ENCODE assay signal across 10 cellular contexts in genomic region chr21:45886610-45887026, GRCh38.
A peak's percentile ranks its signal among the peaks of the same experiment; 100 is the strongest.
DNase-seq lines count a peak whose midpoint lies in the region; ATAC-seq and TF ChIP-seq lines count a peak whose summit lies in the region.
"Had no signal": no experiment of that assay in that cellular context is flagged by ENCODE, and none has a peak within 500 bp of the region (broad histone marks: within the 10 kb centered on the region; RNA-seq: fewer than 3 reads in every experiment).

No MANE protein-coding gene starts in this region.

- H3K4me1 ChIP-seq in breast epithelium (no peaks in the 10 kb centered on the region), adipocyte (ENCODE audit: control insufficient read depth, insufficient read depth, low read length) (peaks cover 22% of the 10 kb centered on the region), mesenchymal stem cell (ENCODE audit: control insufficient read depth, insufficient read depth, low read depth, low read length) (peaks cover 12% of the 10 kb centered on the region), tibial artery (peaks cover 0 to 10% (median 7%) of the 10 kb centered on the region in 4 donors)

- peaks cover 16% of the 10 kb centered on the region for H3K27me3 Mint-ChIP-seq in MCF 10A (ENCODE audit: insufficient read depth, unreplicated experiment)

- POLR2A ChIA-PET in MCF 10A (lab: Yijun Ruan, JAX): no interaction called here

- BruUV-seq in MCF 10A (replicated peaks; lab: Mats Ljungman, UMichigan): no TSS peak

- no peak for TF ChIP-seq POLR2A in breast epithelium (IDR thresholded peaks at IDR 0.05)

- no peak for ATAC-seq in HG03108 (IDR thresholded peaks at IDR 0.05; ENCODE audit: unreplicated experiment)

- no peaks in the 10 kb centered on the region for H3K9me3 Mint-ChIP-seq in MCF 10A (ENCODE audit: unreplicated experiment)
- H3K9me3 Mint-ChIP-seq: nephron had no signal

- H3K9me3 ChIP-seq in breast epithelium (no peaks in the 10 kb centered on the region), adipocyte (ENCODE audit: control insufficient read depth, low read length) (no peaks in the 10 kb centered on the region), mesenchymal stem cell (ENCODE audit: control insufficient read depth, low read length) (no peaks in the 10 kb centered on the region), tibial artery (no peaks in the 10 kb centered on the region)

- intact Hi-C loops in breast epithelium (cut with DNase I; ENCODE audit: low total_unique reads) (no loop called here), MCF 10A (cut with micrococcal nuclease) (no loop called here), tibial artery (cut with DNase I; ENCODE audit: low total_unique reads) (no loop called here)

- H2BK5ac ChIP-seq in mesenchymal stem cell (ENCODE audit: low read depth, low read length, poor library complexity, severe bottlenecking): no peak overlapping the region

- H2AK5ac ChIP-seq in mesenchymal stem cell (ENCODE audit: low read length, severe bottlenecking): no peak overlapping the region

- DNase-seq in breast epithelium (ENCODE audit: low spot score in 2 of 2) (no peak), MCF 10A (ENCODE audit: unreplicated experiment) (no peak), adipocyte (ENCODE audit: low read depth) (no peak), mesenchymal stem cell (no peak), tibial artery (no peak), kidney tubule cell (ENCODE audit: low spot score) (no peak), brain microvascular endothelial cell (no peak)
- DNase-seq: trophoblast cell had no signal

- H3K9ac ChIP-seq in adipocyte (ENCODE audit: low read length) (peak overlapping the region; percentile 5), mesenchymal stem cell (ENCODE audit: low read length) (peak overlapping the region; percentile 13)

- H3K27ac ChIP-seq in breast epithelium: peak overlapping the region; percentile 67 to 85
- no peak overlapping the region for H3K27ac ChIP-seq in mesenchymal stem cell (ENCODE audit: low read length, poor library complexity, severe bottlenecking)
- peak overlapping the region; percentile 44 to 57 for H3K27ac ChIP-seq in tibial artery
- no peak overlapping the region for H3K27ac ChIP-seq in brain microvascular endothelial cell

- 94% methylated on average over 10 of the region's 11 CpGs for WGBS in mesenchymal stem cell

- H3K27ac Mint-ChIP-seq in MCF 10A (ENCODE audit: low read depth, unreplicated experiment): no peak overlapping the region

- peak overlapping the region in 1 of 2 experiments; percentile 7 for H3K18ac ChIP-seq in mesenchymal stem cell (ENCODE audit: low read depth in 1 of 2, low read length in 2 of 2)

- H3K23ac ChIP-seq in mesenchymal stem cell (ENCODE audit: low read length in 2 of 2): peak overlapping the region in 1 of 2 experiments; percentile 41

- peaks cover 6% of the 10 kb centered on the region for H3K4me1 Mint-ChIP-seq in MCF 10A (ENCODE audit: insufficient read depth, unreplicated experiment)

- no peak overlapping the region for H3K4me3 Mint-ChIP-seq in MCF 10A (ENCODE audit: unreplicated experiment)
- H3K4me3 Mint-ChIP-seq: nephron had no signal

- H3K4me3 ChIP-seq in breast epithelium: no peak overlapping the region
- H3K4me3 ChIP-seq in adipocyte (ENCODE audit: low read length): no peak overlapping the region
- no peak overlapping the region for H3K4me3 ChIP-seq in mesenchymal stem cell (ENCODE audit: insufficient read depth in 1 of 2, low read depth in 1 of 2, low read length in 2 of 2)
- no peak overlapping the region for H3K4me3 ChIP-seq in tibial artery
- no peak overlapping the region for H3K4me3 ChIP-seq in brain microvascular endothelial cell (ENCODE audit: low read depth, low read length)

- H2AFZ ChIP-seq in mesenchymal stem cell (ENCODE audit: low read depth, low read length): no peak overlapping the region

- H3K4me2 ChIP-seq in mesenchymal stem cell (ENCODE audit: low read length, poor library complexity, severe bottlenecking): no peak overlapping the region

- no peak overlapping the region for H2BK120ac ChIP-seq in mesenchymal stem cell (ENCODE audit: low read depth, low read length)

- in situ Hi-C loops in brain microvascular endothelial cell (cut with HindIII; ENCODE audit: low pct_ligation_motif_present, low sequenced_read_pairs): no loop called here

- TF ChIP-seq CTCF in breast epithelium (IDR thresholded peaks at IDR 0.05) (no peak), MCF 10A (IDR thresholded peaks at IDR 0.05; ENCODE audit: unreplicated experiment) (no peak), tibial artery (IDR thresholded peaks at IDR 0.05) (no peak), brain microvascular endothelial cell (IDR thresholded peaks at IDR 0.05; ENCODE audit: low read depth, low read length, missing control alignments) (no peak)

- H3K36me3 ChIP-seq in breast epithelium (no peaks in the 10 kb centered on the region), adipocyte (ENCODE audit: control insufficient read depth, insufficient read depth, low read length, severe bottlenecking) (no peaks in the 10 kb centered on the region), mesenchymal stem cell (ENCODE audit: control insufficient read depth in 1 of 2, insufficient read depth in 2 of 2, low read depth in 1 of 2, low read length in 2 of 2) (no peaks in the 10 kb centered on the region), tibial artery (no peaks in the 10 kb centered on the region), brain microvascular endothelial cell (replicated peaks) (no peaks in the 10 kb centered on the region)

- CTCF ChIA-PET in MCF 10A (lab: Yijun Ruan, JAX): no interaction called here

- H3K36me3 Mint-ChIP-seq in MCF 10A (ENCODE audit: insufficient read depth, unreplicated experiment): peaks cover 5% of the 10 kb centered on the region

- H4K91ac ChIP-seq in mesenchymal stem cell (ENCODE audit: low read length): peak overlapping the region; percentile 22

- peak overlapping the region in 1 of 2 experiments; percentile 47 for H2BK12ac ChIP-seq in mesenchymal stem cell (ENCODE audit: low read length in 2 of 2)

- H3K14ac ChIP-seq in mesenchymal stem cell (ENCODE audit: low read length in 2 of 2): no peak overlapping the region

- H3K27me3 ChIP-seq in breast epithelium: peaks cover 0 to 6% of the 10 kb centered on the region in 2 donors
- no peaks in the 10 kb centered on the region for H3K27me3 ChIP-seq in adipocyte (replicated peaks; ENCODE audit: control insufficient read depth, insufficient read depth, low read length)
- peaks cover 3 to 18% of the 10 kb centered on the region in 2 experiments for H3K27me3 ChIP-seq in mesenchymal stem cell (ENCODE audit: control insufficient read depth in 1 of 2, insufficient read depth in 1 of 2, low read length in 2 of 2)
- peaks cover 0 to 15% of the 10 kb centered on the region in 2 donors for H3K27me3 ChIP-seq in tibial artery
- no peaks in the 10 kb centered on the region for H3K27me3 ChIP-seq in brain microvascular endothelial cell (replicated peaks)

- H4K8ac ChIP-seq in mesenchymal stem cell (ENCODE audit: low read length): no peak overlapping the region

- H3K4ac ChIP-seq in mesenchymal stem cell (ENCODE audit: low read depth in 1 of 2, low read length in 2 of 2): peak overlapping the region; percentile 3 to 29

- H3K79me1 ChIP-seq in mesenchymal stem cell (replicated peaks; ENCODE audit: low read length, poor library complexity, severe bottlenecking): peaks cover 2% of the 10 kb centered on the region

- H2BK15ac ChIP-seq in mesenchymal stem cell (ENCODE audit: low read depth, poor library complexity, severe bottlenecking): no peak overlapping the region

Comparison
In these comparisons a context has a peak if more than half of its experiments do, and no peak if none do; other contexts are left out.
1. H3K27ac ChIP-seq: peak in breast epithelium (2 of 2) and tibial artery (2 of 2); none in mesenchymal stem cell (single experiment) and brain microvascular endothelial cell (single experiment).